Comparison of ENCODE assay signal across 8 cellular contexts in genomic region chr11:119056397-119056999, GRCh38. TPM values are rescaled to one million over a fixed set of nuclear protein-coding genes. Genes with fewer than 3 reads are reported as not detected.
DNase-seq lines count a peak whose midpoint lies in the region; ATAC-seq, FAIRE-seq and TF ChIP-seq lines count a peak whose summit lies in the region.

No MANE protein-coding gene starts in this region.

- H3K36me3 Mint-ChIP-seq in activated T-cell treated with anti-CD3 and anti-CD28 coated beads, Interleukin-2, amount 50 U/mL, for 24 hours (ENCODE audit: low read depth) = peaks cover 70% of the 10 kb centered on the region

- H3K27me3 Mint-ChIP-seq in activated T-cell treated with anti-CD3 and anti-CD28 coated beads, Interleukin-2, amount 50 U/mL, for 24 hours = no peaks in the 10 kb centered on the region

- TF ChIP-seq CTCF in fibroblast of pulmonary artery (IDR thresholded peaks at IDR 0.05; ENCODE audit: low read length, missing control alignments) (no peak), neutrophil (IDR thresholded peaks at IDR 0.05) (no peak)

- H3K4me3 ChIP-seq in fibroblast of pulmonary artery (replicated peaks; ENCODE audit: low read depth, low read length) (peak overlapping the region; percentile 79), neutrophil (ENCODE audit: low read depth in 1 of 2, low read length in 1 of 2) (peak overlapping the region; percentile 74 to 98), aorta (ENCODE audit: low read length in 2 of 2) (peak overlapping the region; percentile 49 to 81)

- H3K27ac ChIP-seq in neutrophil (peak overlapping the region; percentile 91), aorta (ENCODE audit: low read depth in 1 of 2, low read length in 2 of 2) (peak overlapping the region in 1 of 2 donors; percentile 73)

- FAIRE-seq in H54 (lab: Jason Lieb, UNC) = no peak

- ATAC-seq in aorta (ENCODE audit: low FRiP score) = no peak
- no peak for ATAC-seq in GM18909 (IDR thresholded peaks at IDR 0.05; ENCODE audit: poor library complexity, unreplicated experiment)

- peaks cover 53% of the 10 kb centered on the region for H3K4me1 Mint-ChIP-seq in activated T-cell treated with anti-CD3 and anti-CD28 coated beads, Interleukin-2, amount 50 U/mL, for 24 hours (ENCODE audit: low read depth)

- no peaks in the 10 kb centered on the region for H3K9me3 Mint-ChIP-seq in activated T-cell treated with anti-CD3 and anti-CD28 coated beads, Interleukin-2, amount 50 U/mL, for 24 hours

- H3K27me3 ChIP-seq in neutrophil = no peaks in the 10 kb centered on the region
- H3K27me3 ChIP-seq in aorta (ENCODE audit: control insufficient read depth in 1 of 2, insufficient read depth in 2 of 2, low read length in 1 of 2) = no peaks in the 10 kb centered on the region

- H3K9me3 ChIP-seq in neutrophil = no peaks in the 10 kb centered on the region
- no peaks in the 10 kb centered on the region for H3K9me3 ChIP-seq in aorta (ENCODE audit: control insufficient read depth, low read length)

- TF ChIP-seq POLR2A in H54 (IDR thresholded peaks at IDR 0.05; ENCODE audit: low read depth, low read length) = no peak

- H3K4me3 Mint-ChIP-seq in activated T-cell treated with anti-CD3 and anti-CD28 coated beads, Interleukin-2, amount 50 U/mL, for 24 hours = peak overlapping the region; percentile 96

- peaks cover 28% of the 10 kb centered on the region for H3K36me3 ChIP-seq in neutrophil
- peaks cover 0 to 7% of the 10 kb centered on the region in 2 donors for H3K36me3 ChIP-seq in aorta (ENCODE audit: control insufficient read depth in 1 of 2, insufficient read depth in 2 of 2, low read length in 1 of 2)

- WGBS in aorta, 2 donors = 1% methylated on average over 44 to 48 of the region's 48 CpGs

- intact Hi-C loops in aorta (cut with DNase I) = no loop called here

- H3K27ac Mint-ChIP-seq in activated T-cell treated with anti-CD3 and anti-CD28 coated beads, Interleukin-2, amount 50 U/mL, for 24 hours = peak overlapping the region; percentile 98

- peaks cover 20% of the 10 kb centered on the region in 2 experiments for H3K4me1 ChIP-seq in neutrophil (ENCODE audit: control insufficient read depth in 1 of 2, insufficient read depth in 1 of 2, low read depth in 1 of 2, low read length in 1 of 2)
- peaks cover 0 to 5% of the 10 kb centered on the region in 2 donors for H3K4me1 ChIP-seq in aorta (ENCODE audit: control insufficient read depth in 1 of 2, insufficient read depth in 2 of 2, low read length in 2 of 2)

- DNase-seq in EH (ENCODE audit: low read depth) (peak; percentile 15), H54 (ENCODE audit: insufficient read length, low spot score) (peak; percentile 15), NCI-H128 (lab: John Stamatoyannopoulos, UW; ENCODE audit: unreplicated experiment) (peak; percentile 2), fibroblast of pulmonary artery (ENCODE audit: low read depth) (no peak), aorta (peak; percentile 54 to 76)
- DNase-seq in activated T-cell treated with anti-CD3 and anti-CD28 coated beads, Interleukin-2, amount 50 U/mL, for 24 hours = no peak

RNA-seq across cellular contexts. Expression of gene HYOU1, which starts 0.5 kb away (rescaled TPM):
- 100 to 1,000 TPM; 101 to 145 TPM for total RNA-seq in aorta
- polyA plus RNA-seq in aorta = 10 to 100 TPM; 35.7 to 35.9 TPM

RNA-seq across cellular contexts. Expression of gene VPS11, which starts 11.1 kb away (rescaled TPM):
- 10 to 100 TPM; 24.9 to 28.0 TPM for total RNA-seq in aorta
- polyA plus RNA-seq in aorta = 10 to 100 TPM; 21.8 to 60.5 TPM

RNA-seq across cellular contexts. Expression of gene SLC37A4, which starts 25.8 kb away (rescaled TPM):
- 10 to 100 TPM in 1 of 2 donors, 1 to 10 TPM in 1; 7.8 to 12.9 TPM for total RNA-seq in aorta
- polyA plus RNA-seq in aorta = 1 to 10 TPM; 8.5 to 8.9 TPM

RNA-seq across cellular contexts. Expression of gene HMBS, which starts 28.2 kb away (rescaled TPM):
- 1 to 10 TPM; 6.9 to 8.1 TPM for total RNA-seq in aorta
- 1 to 10 TPM; 4.4 to 9.2 TPM for polyA plus RNA-seq in aorta

RNA-seq across cellular contexts. Expression of gene TRAPPC4, which starts 37.9 kb away (rescaled TPM):
- 10 to 100 TPM; 49.6 to 54.3 TPM for total RNA-seq in aorta
- 10 to 100 TPM; 33.8 to 53.6 TPM for polyA plus RNA-seq in aorta

Comparison
In these comparisons a context has a peak if more than half of its experiments do, and no peak if none do; other contexts are left out.
1. DNase-seq: peak in EH (single experiment), H54 (single experiment), NCI-H128 (single experiment) and aorta (2 of 2); none in activated T-cell treated with anti-CD3 and anti-CD28 coated beads, Interleukin-2, amount 50 U/mL, for 24 hours (single experiment) and fibroblast of pulmonary artery (single experiment).
2. Peak in every context shown above with its lines, with median percentiles within 50 percentile points of each other: H3K4me3 ChIP-seq.